Comparison of ENCODE assay signal across 8 cellular contexts in the genomic region with DNA sequence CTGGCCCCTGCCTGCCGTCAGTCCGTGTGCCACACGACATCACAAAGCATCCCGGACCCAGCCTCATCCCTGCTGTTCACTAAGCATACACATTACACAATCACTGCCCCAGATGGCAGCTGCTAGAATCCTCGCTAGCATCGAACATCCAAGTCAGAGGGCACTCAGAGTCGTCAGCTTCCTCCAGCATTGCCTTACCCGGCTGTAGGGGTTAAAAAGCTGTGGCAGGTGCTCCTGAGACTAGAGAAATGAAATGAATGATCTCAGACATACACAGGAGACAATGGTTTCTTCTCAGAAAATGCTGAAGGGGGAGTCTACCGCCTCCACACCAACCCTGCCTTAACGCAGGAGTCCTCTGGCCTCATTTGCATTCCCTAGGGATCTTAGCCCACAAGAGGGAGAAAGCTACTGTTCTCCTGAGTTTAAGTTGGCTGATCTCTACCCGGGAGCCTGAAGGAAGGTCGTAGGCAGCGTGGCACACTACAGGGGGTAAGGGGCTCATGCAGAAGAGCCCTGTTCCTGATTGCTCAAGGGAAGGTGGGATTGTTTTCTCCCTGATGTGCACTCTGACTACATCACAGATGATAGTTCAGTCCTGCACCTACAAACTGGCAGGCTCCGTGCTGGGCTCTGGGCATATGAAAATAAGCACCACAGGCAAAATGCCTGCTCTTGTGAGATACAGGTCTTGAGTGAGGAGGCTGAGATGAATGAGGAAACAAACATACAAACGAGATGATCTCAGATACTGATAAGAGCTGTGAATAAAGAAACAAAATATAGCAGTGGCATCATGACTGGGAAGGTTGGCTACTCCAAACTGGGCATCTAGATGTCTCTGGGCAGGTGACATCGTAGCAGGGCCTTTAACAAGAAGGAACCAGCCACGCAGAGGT. TPM values are rescaled to one million over a fixed set of nuclear protein-coding genes. Genes with fewer than 3 reads are reported as not detected.
A peak's percentile ranks its signal among the peaks of the same experiment; 100 is the strongest.
DNase-seq lines count a peak whose midpoint lies in the region; ATAC-seq and TF ChIP-seq lines count a peak whose summit lies in the region.

No MANE protein-coding gene starts in this region.

- no peak overlapping the region for H3K18ac ChIP-seq in IMR-90 (ENCODE audit: low read depth, low read length)

- no peak overlapping the region for H2BK20ac ChIP-seq in IMR-90 (ENCODE audit: low read depth, low read length)

- dilution Hi-C loops in IMR-90 (cut with HindIII; ENCODE audit: low sequenced_read_pairs, unreplicated experiment): no loop called here

- no peak overlapping the region for H3K23ac ChIP-seq in IMR-90 (ENCODE audit: low read depth, low read length)

- H2AK9ac ChIP-seq in IMR-90 (replicated peaks; ENCODE audit: low read depth, low read length, poor library complexity): peak overlapping the region; percentile 10

- peaks cover 2% of the 10 kb centered on the region; the same call in 1 of the 2 replicates for H3K4me1 ChIP-seq in IMR-90 (ENCODE audit: control insufficient read depth, insufficient read depth, low read length)
- peaks cover 0 to 20% (median 12%) of the 10 kb centered on the region in 4 donors for H3K4me1 ChIP-seq in sigmoid colon
- H3K4me1 ChIP-seq in colonic mucosa: peaks cover 4% of the 10 kb centered on the region

- peaks cover 81% of the 10 kb centered on the region for H3K4me1 Mint-ChIP-seq in stimulated activated naive CD8-positive, alpha-beta T cell treated with anti-CD3 and anti-CD28 coated beads, Interleukin-15, amount 100 ng/mL, for 72 hours

- no peak overlapping the region for H4K91ac ChIP-seq in IMR-90 (ENCODE audit: insufficient read depth, low read depth, low read length)

- DNase-seq in AG04450 (ENCODE audit: low read depth, low spot score) (peak; percentile 23), IMR-90 (peak; percentile 40), SK-N-DZ (ENCODE audit: low spot score) (peak; percentile 62), sigmoid colon (no peak), GM19240 (ENCODE audit: insufficient read length, low spot score) (no peak), colonic mucosa (no peak)
- no peak for DNase-seq in stimulated activated naive CD8-positive, alpha-beta T cell treated with anti-CD3 and anti-CD28 coated beads, Interleukin-15, amount 100 ng/mL, for 72 hours

- H2BK120ac ChIP-seq in IMR-90 (ENCODE audit: low read depth, low read length): no peak overlapping the region

- no peaks in the 10 kb centered on the region for H3K9me1 ChIP-seq in IMR-90 (ENCODE audit: insufficient read depth, low read length)

- no peaks in the 10 kb centered on the region for H3K27me3 Mint-ChIP-seq in stimulated activated naive CD8-positive, alpha-beta T cell treated with anti-CD3 and anti-CD28 coated beads, Interleukin-15, amount 100 ng/mL, for 72 hours

- H3K4me3 ChIP-seq in AG04450 (ENCODE audit: low read depth, low read length): no peak overlapping the region
- no peak overlapping the region for H3K4me3 ChIP-seq in IMR-90 (ENCODE audit: insufficient read depth, low read depth, low read length)
- H3K4me3 ChIP-seq in sigmoid colon: no peak overlapping the region
- no peak overlapping the region for H3K4me3 ChIP-seq in colonic mucosa

- H3K27me3 ChIP-seq in AG04450 (ENCODE audit: control insufficient read depth, insufficient read depth, low read length) (peaks cover 11% of the 10 kb centered on the region), IMR-90 (ENCODE audit: control insufficient read depth, insufficient read depth, low read length) (peaks cover 19% of the 10 kb centered on the region), layer of hippocampus (ENCODE audit: control insufficient read depth, insufficient read depth, low read length) (no peaks in the 10 kb centered on the region), sigmoid colon (no peaks in the 10 kb centered on the region), colonic mucosa (no peaks in the 10 kb centered on the region)

- H3K79me1 ChIP-seq in IMR-90 (ENCODE audit: low read depth in 1 of 2, low read length in 2 of 2): peaks cover 6 to 14% of the 10 kb centered on the region in 2 experiments

- no peak for ATAC-seq in IMR-90 (ENCODE audit: low read depth)
- no peak for ATAC-seq in stimulated activated naive CD8-positive, alpha-beta T cell treated with anti-CD3 and anti-CD28 coated beads, Interleukin-15, amount 100 ng/mL, for 72 hours

- CTCF ChIA-PET in AG04450 (lab: Charles Lee): interaction anchor here (1.1 to 1.2 kb wide), 2 partner anchors 60 to 94 kb away, joined by 3 to 5 read pairs; no protein-coding TSS in a partner anchor
- CTCF ChIA-PET in IMR-90 (lab: Yijun Ruan, JAX): interaction anchor here (0.6 kb wide), 1 partner anchor 9 kb away, joined by 3 read pairs; no protein-coding TSS in a partner anchor

- H3K4ac ChIP-seq in IMR-90 (ENCODE audit: low read depth, low read length): no peak overlapping the region

- POLR2A ChIA-PET in AG04450 (lab: Yijun Ruan, JAX): interaction anchor here (1.4 kb wide), 1 partner anchor 9 kb away, joined by 4 read pairs; no protein-coding TSS in a partner anchor
- POLR2A ChIA-PET in IMR-90 (lab: Charles Lee; ENCODE audit: unreplicated experiment): no interaction called here

- H2BK15ac ChIP-seq in IMR-90 (ENCODE audit: low read depth, low read length): no peak overlapping the region

- H2BK5ac ChIP-seq in IMR-90 (ENCODE audit: low read depth, low read length, poor library complexity, severe bottlenecking): no peak overlapping the region

- H4K5ac ChIP-seq in IMR-90 (ENCODE audit: low read depth, low read length): no peak overlapping the region

- TF ChIP-seq POLR2A in IMR-90 (IDR thresholded peaks at IDR 0.05; ENCODE audit: low read depth, low read length): no peak
- TF ChIP-seq POLR2A in sigmoid colon (IDR thresholded peaks at IDR 0.05): no peak

- H3K9me3 ChIP-seq in AG04450 (ENCODE audit: control insufficient read depth, insufficient read depth, low read length): no peaks in the 10 kb centered on the region
- no peaks in the 10 kb centered on the region for H3K9me3 ChIP-seq in IMR-90 (ENCODE audit: control insufficient read depth, insufficient read depth, low read length)
- no peaks in the 10 kb centered on the region for H3K9me3 ChIP-seq in sigmoid colon
- no peaks in the 10 kb centered on the region for H3K9me3 ChIP-seq in colonic mucosa

- TF ChIP-seq CTCF in AG04450 (IDR thresholded peaks at IDR 0.05; ENCODE audit: low read depth, low read length) (peak; percentile 28; the same call in 1 of the 2 replicates), IMR-90 (conservative IDR thresholded peaks at IDR 0.05; ENCODE audit: low read depth, low read length) (0 out of 2 replicates have a peak, but pooled peaks have one; percentile 6), sigmoid colon (IDR thresholded peaks at IDR 0.05) (no peak), colonic mucosa (IDR thresholded peaks at IDR 0.05) (no peak)

- no peaks in the 10 kb centered on the region for H3K36me3 ChIP-seq in IMR-90 (ENCODE audit: control insufficient read depth, insufficient read depth, low read length)
- H3K36me3 ChIP-seq in sigmoid colon: no peaks in the 10 kb centered on the region
- no peaks in the 10 kb centered on the region for H3K36me3 ChIP-seq in colonic mucosa

- H3K14ac ChIP-seq in IMR-90 (replicated peaks; ENCODE audit: low read depth, low read length): no peak overlapping the region

- H3K9ac ChIP-seq in IMR-90 (ENCODE audit: low read depth, low read length) (no peak overlapping the region), colonic mucosa (ENCODE audit: low read depth in 2 of 2, low read length in 2 of 2) (peak overlapping the region in 1 of 2 donors; percentile 61)

- no TSS peak for BruUV-seq in IMR-90 (replicated peaks; lab: Mats Ljungman, UMichigan)

- H2AFZ ChIP-seq in IMR-90 (replicated peaks; ENCODE audit: low read length, poor library complexity): peak overlapping the region; percentile 38

- peaks cover 14% of the 10 kb centered on the region for H4K20me1 ChIP-seq in IMR-90 (ENCODE audit: insufficient read depth, low read length)

- H4K8ac ChIP-seq in IMR-90 (ENCODE audit: low read depth in 2 of 2, low read length in 2 of 2): no peak overlapping the region

- no peak for TF ChIP-seq EP300 in sigmoid colon (IDR thresholded peaks at IDR 0.05)

- 20% methylated on average over 4 of the region's 17 CpGs; no CpG with 5 or more reads in 1 of the 2 experiments for WGBS in IMR-90 (ENCODE audit: extremely low coverage in 2 of 2, insufficient read length in 1 of 2), 2 experiments
- WGBS in sigmoid colon, 2 donors: 60 to 71% methylated on average over 17 of the region's 17 CpGs

- H2AK5ac ChIP-seq in IMR-90 (ENCODE audit: low read depth, low read length): no peak overlapping the region

- H3K27ac Mint-ChIP-seq in stimulated activated naive CD8-positive, alpha-beta T cell treated with anti-CD3 and anti-CD28 coated beads, Interleukin-15, amount 100 ng/mL, for 72 hours: peak overlapping the region in 1 of 2 donors; percentile 8

- in situ Hi-C loops in IMR-90 (cut with MboI; ENCODE audit: low sequenced_read_pairs): no loop called here

- TF ChIP-seq RAD21 in IMR-90 (IDR thresholded peaks at IDR 0.05; ENCODE audit: low read length): no peak

- intact Hi-C loops in IMR-90 (cut with micrococcal nuclease): loop anchor here (10.0 kb wide), 1 partner anchor 205 kb away; no protein-coding TSS in a partner anchor
- intact Hi-C loops in sigmoid colon (cut with DNase I): loop anchor here (5.0 to 10.0 kb wide), 5 partner anchors 92 to 505 kb away; a partner anchor contains a TSS
- intact Hi-C loops in colonic mucosa (cut with DNase I): no loop called here

- no peaks in the 10 kb centered on the region for H3K9me3 Mint-ChIP-seq in stimulated activated naive CD8-positive, alpha-beta T cell treated with anti-CD3 and anti-CD28 coated beads, Interleukin-15, amount 100 ng/mL, for 72 hours

- no peak overlapping the region for H3K56ac ChIP-seq in IMR-90 (ENCODE audit: extremely low read depth, insufficient read depth, low read length)

- no peak overlapping the region for H3K4me2 ChIP-seq in IMR-90 (ENCODE audit: low read depth, low read length)

- peak overlapping the region in 1 of 2 donors; percentile 3 for H3K4me3 Mint-ChIP-seq in stimulated activated naive CD8-positive, alpha-beta T cell treated with anti-CD3 and anti-CD28 coated beads, Interleukin-15, amount 100 ng/mL, for 72 hours

- H3K27ac ChIP-seq in AG04450 (ENCODE audit: low read depth, low read length) (peak overlapping the region; percentile 21), IMR-90 (ENCODE audit: insufficient read depth, low read length) (no peak overlapping the region), layer of hippocampus (ENCODE audit: low read depth, low read length) (peak overlapping the region; percentile 52), sigmoid colon (no peak overlapping the region), colonic mucosa (no peak overlapping the region)

RNA-seq across cellular contexts. Expression of a gene that starts 2.6 kb away (rescaled TPM):
- polyA plus RNA-seq in AG04450 (2011; rRNA removed) (20.9 and 25.0 TPM in 2 replicates), IMR-90 (2012; rRNA removed) (5.8 and 6.8 TPM in 2 replicates), sigmoid colon (10 to 100 TPM in 1 of 3 donors, 1 to 10 TPM in 2; 7.8 to 15.5 (median 9.7) TPM)
- 15.6 and 22.7 TPM in 2 replicates for polyA minus RNA-seq in AG04450 (2011; rRNA and poly(A)+ RNA removed)
- total RNA-seq in IMR-90 (2012; rRNA removed) (19.5 and 23.1 TPM in 2 replicates), sigmoid colon (10 to 100 TPM; 23.8 to 67.9 (median 46.2) TPM), colonic mucosa (10 to 100 TPM; 20.8 to 32.8 TPM)
- 1.8 and 4.3 TPM in 2 replicates for polyA plus RNA-seq in IMR-90 (2012; cell fraction: cytosol; rRNA removed)
- 3.7 and 10.2 TPM in 2 replicates for polyA plus RNA-seq in IMR-90 (2012; cell fraction: nucleus; rRNA removed; ENCODE audit: low replicate concordance)
- 9.2 and 14.0 TPM in 2 replicates for polyA plus RNA-seq in SK-N-DZ (2014; cell fraction: cytosol; rRNA removed)
- polyA plus RNA-seq in SK-N-DZ (2014; cell fraction: nucleus; rRNA removed): 8.4 and 9.8 TPM in 2 replicates

Comparison
In these comparisons a context has a peak if more than half of its experiments do, and no peak if none do; other contexts are left out.
1. DNase-seq: peak in AG04450 (single experiment), IMR-90 (single experiment) and SK-N-DZ (single experiment); none in sigmoid colon (single experiment), stimulated activated naive CD8-positive, alpha-beta T cell treated with anti-CD3 and anti-CD28 coated beads, Interleukin-15, amount 100 ng/mL, for 72 hours (0 of 2), GM19240 (single experiment) and colonic mucosa (single experiment).
2. H3K27ac ChIP-seq: peak in AG04450 (single experiment) and layer of hippocampus (single experiment); none in IMR-90 (single experiment), sigmoid colon (0 of 4) and colonic mucosa (single experiment).
3. CTCF ChIP-seq: peak in AG04450 (single experiment) and IMR-90 (single experiment); none in sigmoid colon (0 of 4) and colonic mucosa (single experiment).